Comparison of ENCODE assay signal across 8 cellular contexts in the genomic region with DNA sequence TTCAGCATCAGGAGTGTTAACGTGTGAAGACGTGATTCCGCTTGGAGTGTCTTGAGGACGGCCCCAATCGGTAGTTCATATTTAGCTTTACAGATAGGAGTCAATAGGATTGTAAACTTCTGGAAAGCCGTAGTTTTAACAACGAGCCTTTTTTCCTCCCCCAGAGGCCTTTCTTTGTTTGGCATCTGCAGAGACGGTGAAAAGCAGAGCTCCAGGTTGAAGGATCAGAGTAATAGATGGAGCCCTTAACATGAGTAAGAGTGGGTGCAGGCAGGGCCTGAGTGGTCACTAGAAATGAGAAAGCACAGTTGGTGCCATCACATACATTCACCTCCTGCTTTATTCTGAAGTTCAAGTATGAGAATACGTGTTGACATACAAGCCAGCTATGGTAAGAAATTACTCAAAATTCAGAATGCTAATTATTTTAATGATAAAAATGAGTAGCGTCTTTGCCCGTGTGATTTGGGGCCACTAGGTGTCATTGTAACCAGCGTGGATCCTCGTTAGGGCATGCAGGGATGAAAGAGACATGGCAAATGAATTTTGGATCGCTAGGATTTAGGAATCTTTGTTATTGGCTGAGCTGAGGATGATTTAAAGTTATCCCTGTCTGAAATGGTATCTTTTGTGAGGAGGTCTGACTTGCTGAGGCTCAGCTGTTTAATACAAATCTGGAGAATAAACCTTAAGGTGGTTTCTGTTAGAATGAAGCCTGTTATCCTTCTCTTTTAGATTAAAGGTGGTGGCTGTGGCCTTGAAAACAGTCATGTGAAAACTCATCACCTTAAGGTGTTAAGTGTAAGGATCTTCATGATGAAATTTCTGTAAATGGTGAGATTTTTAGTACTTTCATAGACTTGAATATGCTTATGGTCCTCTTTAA. TPM values are rescaled to one million over a fixed set of nuclear protein-coding genes. Genes with fewer than 3 reads are reported as not detected.
DNase-seq lines count a peak whose midpoint lies in the region; ATAC-seq and TF ChIP-seq lines count a peak whose summit lies in the region.

No MANE protein-coding gene starts in this region.

- H3K4me1 ChIP-seq in BLaER1 = peaks cover 72% of the 10 kb centered on the region
- H3K4me1 ChIP-seq in GM23248 (ENCODE audit: insufficient read depth) = peaks cover 45% of the 10 kb centered on the region
- H3K4me1 ChIP-seq in esophagus squamous epithelium = peaks cover 15 to 78% (median 50%) of the 10 kb centered on the region in 3 donors

- peak overlapping the region; percentile 97; the same call in 1 of the 2 replicates for H2AFZ ChIP-seq in GM23248
- peak overlapping the region; percentile 16 for H2AFZ ChIP-seq in neural cell (ENCODE audit: low read depth, low read length)

- H3K4me2 ChIP-seq in BLaER1 (peak overlapping the region; percentile 95), GM23248 (ENCODE audit: unreplicated experiment) (peak overlapping the region; percentile 96), neural cell (ENCODE audit: low read length) (peak overlapping the region; percentile 77)

- no peak for TF ChIP-seq EP300 in neural cell (conservative IDR thresholded peaks at IDR 0.05; ENCODE audit: poor library complexity, severe bottlenecking)

- no peaks in the 10 kb centered on the region for H3K9me3 ChIP-seq in BLaER1
- H3K9me3 ChIP-seq in GM23248 (ENCODE audit: low read depth) = no peaks in the 10 kb centered on the region
- H3K9me3 ChIP-seq in esophagus squamous epithelium = no peaks in the 10 kb centered on the region
- no peaks in the 10 kb centered on the region for H3K9me3 ChIP-seq in neural cell (ENCODE audit: low read length)

- H3K27ac ChIP-seq in BLaER1 (peak overlapping the region; percentile 98), GM23248 (peak overlapping the region; percentile 85), esophagus squamous epithelium (peak overlapping the region; percentile 93 to 95 (median 94)), neural cell (ENCODE audit: low read length) (peak overlapping the region; percentile 80)

- H3K36me3 ChIP-seq in BLaER1 (peaks cover 40% of the 10 kb centered on the region), GM23248 (ENCODE audit: low read depth) (peaks cover 13% of the 10 kb centered on the region; the same call in 1 of the 2 replicates), esophagus squamous epithelium (peaks cover 0 to 13% (median 7%) of the 10 kb centered on the region in 3 donors), neural cell (ENCODE audit: insufficient read depth, low read length) (peaks cover 5% of the 10 kb centered on the region)

- intact Hi-C loops in esophagus squamous epithelium (cut with DNase I) = no loop called here

- peak; percentile 17 to 60 (median 41) for TF ChIP-seq CTCF in esophagus squamous epithelium (IDR thresholded peaks at IDR 0.05)
- TF ChIP-seq CTCF in neural cell (IDR thresholded peaks at IDR 0.05; ENCODE audit: poor library complexity, severe bottlenecking) = peak; percentile 77

- H3K9me2 ChIP-seq in GM23248 (ENCODE audit: insufficient read depth) (no peaks in the 10 kb centered on the region), neural cell (ENCODE audit: insufficient read depth, low read length) (no peaks in the 10 kb centered on the region)

- no peaks in the 10 kb centered on the region for H3K27me3 ChIP-seq in BLaER1
- H3K27me3 ChIP-seq in GM23248 (replicated peaks; ENCODE audit: insufficient read depth) = no peaks in the 10 kb centered on the region
- no peaks in the 10 kb centered on the region for H3K27me3 ChIP-seq in esophagus squamous epithelium
- H3K27me3 ChIP-seq in neural cell (ENCODE audit: insufficient read depth, low read depth, low read length) = no peaks in the 10 kb centered on the region

- in situ Hi-C loops in GM23248 (cut with MboI) = no loop called here

- ATAC-seq in SK-N-SH treated with all-trans-retinoic acid at 6 μM for 48 hours (peak; percentile 8; the same call in 1 of the 3 replicates), HG03095 (IDR thresholded peaks at IDR 0.05; ENCODE audit: unreplicated experiment) (no peak)

- 1% methylated on average over 14 of the region's 14 CpGs for WGBS in GM23248 (ENCODE audit: low coverage in 1 of 2, low lambda C conversion rate in 2 of 2, missing lambda C conversion rate in 2 of 2), 2 experiments
- 0 to 1% methylated on average over 11 to 12 of the region's 14 CpGs for WGBS in esophagus squamous epithelium, 2 donors

- H3K4me3 ChIP-seq in BLaER1 (peak overlapping the region; percentile 88), GM23248 (peak overlapping the region; percentile 89), esophagus squamous epithelium (peak overlapping the region; percentile 71 to 82 (median 79)), neural cell (ENCODE audit: low read length) (peak overlapping the region; percentile 70)

- H3K79me2 ChIP-seq in GM23248 (ENCODE audit: insufficient read depth) = peaks cover 41% of the 10 kb centered on the region
- H3K79me2 ChIP-seq in neural cell (replicated peaks; ENCODE audit: insufficient read depth, low read length) = peaks cover 31% of the 10 kb centered on the region

- DNase-seq in GM23248 = peak; percentile 63
- DNase-seq in esophagus squamous epithelium (lab: John Stamatoyannopoulos, UW) = no peak
- no peak for DNase-seq in T1000 (lab: John Stamatoyannopoulos, UW)
- no peak for DNase-seq in H4 (ENCODE audit: low spot score)

- H4K20me1 ChIP-seq in BLaER1 = peaks cover 53% of the 10 kb centered on the region
- H4K20me1 ChIP-seq in GM23248 (ENCODE audit: insufficient read depth) = peaks cover 15% of the 10 kb centered on the region; the same call in 1 of the 2 replicates
- H4K20me1 ChIP-seq in neural cell (ENCODE audit: insufficient read depth) = no peaks in the 10 kb centered on the region

- no peak for TF ChIP-seq POLR2A in esophagus squamous epithelium (IDR thresholded peaks at IDR 0.05)

- H3K9ac ChIP-seq in BLaER1 = peak overlapping the region; percentile 99
- peak overlapping the region; percentile 99 for H3K9ac ChIP-seq in GM23248
- H3K9ac ChIP-seq in neural cell (ENCODE audit: low read length) = peak overlapping the region; percentile 79

- peak; percentile 75 for TF ChIP-seq RAD21 in neural cell (conservative IDR thresholded peaks at IDR 0.05)

- H3F3A ChIP-seq in GM23248 (ENCODE audit: insufficient read depth) (peaks cover 46% of the 10 kb centered on the region), neural cell (ENCODE audit: insufficient read depth, low read length, poor library complexity, severe bottlenecking) (no peaks in the 10 kb centered on the region)

TF ChIP-seq in SK-N-SH treated with all-trans-retinoic acid at 6 μM for 48 hours, 23 proteins besides CTCF, POLR2A, EP300 and RAD21:
- TF ChIP-seq RARB (CRISPR knock-in tag; IDR thresholded peaks at IDR 0.05) = no peak
- TF ChIP-seq ZFP3 (CRISPR knock-in tag; IDR thresholded peaks at IDR 0.05) = no peak
- no peak for TF ChIP-seq TCF4 (CRISPR knock-in tag; IDR thresholded peaks at IDR 0.05; ENCODE audit: borderline replicate concordance)
- TF ChIP-seq BACH2 (CRISPR knock-in tag; IDR thresholded peaks at IDR 0.05; ENCODE audit: borderline replicate concordance) = no peak

TF ChIP-seq in neural cell, 6 proteins besides CTCF, POLR2A, EP300 and RAD21:
- TF ChIP-seq POLR2AphosphoS5 (IDR thresholded peaks at IDR 0.05) = no peak
- TF ChIP-seq SMC3 (conservative IDR thresholded peaks at IDR 0.05; ENCODE audit: poor library complexity) = peak; percentile 78

RNA-seq across cellular contexts. Expression of a gene that starts 18.6 kb away (rescaled TPM):
- 1.5 and 3.4 TPM in 2 replicates for total RNA-seq in GM23248 (2014; rRNA removed; shearing (Covaris generic))
- polyA plus RNA-seq in GM23248 (2016; fragmentation: Nextera tagmentation; extraction: Ambion mirVana) = 0.43 and 0.93 TPM in 2 replicates
- total RNA-seq in esophagus squamous epithelium = 1 to 10 TPM in 2 of 4 donors, under 1 TPM in 1, not detected in 1; 0.73 to 2.5 (median 1.4) TPM
- polyA plus RNA-seq in neural cell = 13.2 and 22.5 TPM in 2 replicates
- polyA minus RNA-seq in neural cell = 3.4 and 4.5 TPM in 2 replicates
- total RNA-seq in H4 (2014; rRNA removed; shearing (Covaris generic)) = not detected in 2 replicates

RNA-seq across cellular contexts. Expression of a gene that starts 20.9 kb away (rescaled TPM):
- total RNA-seq in GM23248 (2014; rRNA removed; shearing (Covaris generic)) = 6.3 and 8.3 TPM in 2 replicates
- polyA plus RNA-seq in GM23248 (2016; fragmentation: Nextera tagmentation; extraction: Ambion mirVana) (1.1 and 1.6 TPM in 2 replicates), neural cell (9.6 and 12.9 TPM in 2 replicates)
- 10 to 100 TPM in 2 of 4 donors, 1 to 10 TPM in 2; 1.3 to 12.8 (median 6.9) TPM for total RNA-seq in esophagus squamous epithelium
- 8.0 and 13.4 TPM in 2 replicates for polyA minus RNA-seq in neural cell
- 0.25 and 1.8 TPM in 2 replicates for total RNA-seq in H4 (2014; rRNA removed; shearing (Covaris generic))

RNA-seq across cellular contexts. Expression of a gene that starts 27.2 kb away (rescaled TPM):
- 0.65 and 1.4 TPM in 2 replicates for total RNA-seq in GM23248 (2014; rRNA removed; shearing (Covaris generic))
- polyA plus RNA-seq in GM23248 (2016; fragmentation: Nextera tagmentation; extraction: Ambion mirVana) (0.96 and 1.0 TPM in 2 replicates), neural cell (not detected in 2 replicates)
- total RNA-seq in esophagus squamous epithelium = 10 to 100 TPM; 15.2 to 39.9 (median 29.5) TPM
- not detected in 2 replicates for polyA minus RNA-seq in neural cell
- 0.14 TPM in 1 of 2 replicates, not detected in the other for total RNA-seq in H4 (2014; rRNA removed; shearing (Covaris generic))

RNA-seq across cellular contexts. Expression of a gene that starts 57.2 kb away (rescaled TPM):
- total RNA-seq in GM23248 (2014; rRNA removed; shearing (Covaris generic)) = 8.9 and 10.0 TPM in 2 replicates
- polyA plus RNA-seq in GM23248 (2016; fragmentation: Nextera tagmentation; extraction: Ambion mirVana) = 12.7 and 12.9 TPM in 2 replicates
- total RNA-seq in esophagus squamous epithelium = 10 to 100 TPM; 27.0 to 38.5 (median 33.7) TPM
- not detected in 2 replicates for polyA plus RNA-seq in neural cell
- polyA minus RNA-seq in neural cell = not detected in 2 replicates
- total RNA-seq in H4 (2014; rRNA removed; shearing (Covaris generic)) = 9.0 and 17.4 TPM in 2 replicates
